ENCODE assay signal across 7 cellular contexts in the genomic region with DNA sequence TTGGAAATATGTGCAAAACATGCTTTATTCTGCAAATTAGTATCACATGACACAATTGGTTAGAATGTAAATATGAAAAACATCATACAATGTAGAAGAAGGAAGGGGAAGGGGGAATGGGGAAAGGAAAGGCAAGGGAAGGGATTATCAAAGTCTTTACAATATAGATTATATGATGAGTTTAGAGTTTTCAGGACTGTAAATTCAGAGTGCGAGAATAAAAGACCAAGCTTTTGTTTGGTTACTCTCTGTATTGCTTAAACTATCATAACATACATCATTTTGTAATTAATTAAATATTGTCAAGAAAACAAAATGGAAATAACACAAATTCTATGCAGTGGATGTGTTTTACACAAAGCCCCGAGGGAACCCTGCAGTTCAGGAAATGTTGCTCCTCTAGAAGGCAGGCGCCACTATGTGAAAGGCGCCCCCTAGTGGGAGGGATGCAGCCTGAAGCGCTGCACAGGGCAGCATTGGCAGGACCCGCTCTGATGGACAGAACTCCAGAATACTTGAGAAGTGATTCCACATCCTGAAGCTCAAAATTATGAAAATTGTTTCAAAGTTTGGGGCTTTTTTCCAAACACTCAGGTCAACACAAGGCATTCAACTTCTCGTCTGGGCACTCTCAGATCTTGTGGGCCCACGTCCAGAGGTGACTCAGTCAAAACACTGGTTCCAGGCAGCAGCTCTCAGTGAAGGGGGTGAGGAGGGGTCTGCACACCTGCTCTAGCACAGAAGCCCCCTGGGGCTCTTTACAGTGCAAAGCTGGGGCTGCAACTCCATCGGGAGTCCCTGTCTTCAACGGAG. TPM values are rescaled to one million over a fixed set of nuclear protein-coding genes. Genes with fewer than 3 reads are reported as not detected.
A peak's percentile ranks its signal among the peaks of the same experiment; 100 is the strongest.
DNase-seq lines count a peak whose midpoint lies in the region; ATAC-seq, FAIRE-seq and TF ChIP-seq lines count a peak whose summit lies in the region.

No MANE protein-coding gene starts in this region.

- H3K9me3 Mint-ChIP-seq in activated B cell treated with CpG ODN at 0.5 μM for 24 hours: no peaks in the 10 kb centered on the region

- intact Hi-C loops in activated B cell treated with CpG ODN at 0.5 μM for 24 hours (cut with micrococcal nuclease): loop anchor here (1.0 to 5.0 kb wide), 5 partner anchors 133 to 510 kb away; no protein-coding TSS in a partner anchor

- no peak overlapping the region for H3K4me3 Mint-ChIP-seq in activated B cell treated with CpG ODN at 0.5 μM for 24 hours

- POLR2A ChIA-PET in activated B cell treated with CpG ODN at 0.5 μM for 24 hours (lab: Charles Lee): interaction anchor here (0.9 kb wide), 1 partner anchor 12 kb away, joined by 3 read pairs; no protein-coding TSS in a partner anchor

- no peak overlapping the region for H3K27ac Mint-ChIP-seq in activated B cell treated with CpG ODN at 0.5 μM for 24 hours

- no peaks in the 10 kb centered on the region for H3K36me3 Mint-ChIP-seq in activated B cell treated with CpG ODN at 0.5 μM for 24 hours (ENCODE audit: low read depth)

- ATAC-seq in activated B cell treated with CpG ODN at 0.5 μM for 24 hours (ENCODE audit: low read depth): peak; percentile 84

- FAIRE-seq in GM12891 (lab: Jason Lieb, UNC) (no peak), bronchial epithelial cell (lab: Jason Lieb, UNC) (no peak)

- no peaks in the 10 kb centered on the region for H3K36me3 ChIP-seq in bronchial epithelial cell (ENCODE audit: control insufficient read depth, insufficient read depth, low read length)

- TF ChIP-seq CTCF in HFF-Myc (IDR thresholded peaks at IDR 0.05; ENCODE audit: low read depth, low read length, missing control alignments) (peak; percentile 97), activated B cell treated with CpG ODN at 0.5 μM for 24 hours (IDR thresholded peaks at IDR 0.05) (peak; percentile 73), bronchial epithelial cell (IDR thresholded peaks at IDR 0.05; ENCODE audit: insufficient read depth, low read length, severe bottlenecking) (peak; percentile 89)

- no peak overlapping the region for H3K4me3 ChIP-seq in HFF-Myc (replicated peaks; ENCODE audit: low read depth, low read length)
- no peak overlapping the region for H3K4me3 ChIP-seq in bronchial epithelial cell (ENCODE audit: low read depth, low read length)

- H3K27me3 Mint-ChIP-seq in activated B cell treated with CpG ODN at 0.5 μM for 24 hours: no peaks in the 10 kb centered on the region

- CTCF ChIA-PET in activated B cell treated with CpG ODN at 0.5 μM for 24 hours (lab: Charles Lee): interaction anchor here (0.9 to 4.6 kb wide), 11 partner anchors 11 to 510 kb away, joined by 3 to 18 read pairs (median 4); no protein-coding TSS in a partner anchor

- TF ChIP-seq POLR2A in GM12891 (IDR thresholded peaks at IDR 0.05; ENCODE audit: low read depth, low read length): no peak

- H3K27me3 ChIP-seq in bronchial epithelial cell (ENCODE audit: control insufficient read depth, insufficient read depth, low read length): no peaks in the 10 kb centered on the region

- DNase-seq in GM12891 (ENCODE audit: insufficient read length, low spot score): peak; percentile 34
- peak; percentile 19 for DNase-seq in HFF-Myc (ENCODE audit: extremely low read depth, low read depth)
- peak; percentile 30 for DNase-seq in NCI-H1694 (lab: John Stamatoyannopoulos, UW)
- peak; percentile 59 for DNase-seq in activated B cell treated with CpG ODN at 0.5 μM for 24 hours
- peak; percentile 45 for DNase-seq in bronchial epithelial cell (ENCODE audit: low read depth)
- peak; percentile 12 for DNase-seq in kidney glomerular epithelial cell (lab: John Stamatoyannopoulos, UW)
- peak; percentile 79 to 80 for DNase-seq in stimulated activated CD4-positive, alpha-beta T cell treated with anti-CD3 and anti-CD28 coated beads, Interleukin-2, amount 100 ng/mL, for 24 hours

- H3K4me1 Mint-ChIP-seq in activated B cell treated with CpG ODN at 0.5 μM for 24 hours: peaks cover 10% of the 10 kb centered on the region

TF ChIP-seq in GM12891, 5 proteins besides CTCF, POLR2A, EP300 and RAD21:
- TF ChIP-seq TAF1 (IDR thresholded peaks at IDR 0.05; ENCODE audit: low read depth, low read length) (no peak), POLR2AphosphoS5 (IDR thresholded peaks at IDR 0.05; ENCODE audit: low read depth, low read length) (no peak), SPI1 (IDR thresholded peaks at IDR 0.05; ENCODE audit: low read depth, low read length) (no peak), POU2F2 (IDR thresholded peaks at IDR 0.05; ENCODE audit: low read depth, low read length) (no peak), PAX5 (IDR thresholded peaks at IDR 0.05; ENCODE audit: insufficient read depth, low read length, severe bottlenecking) (no peak)

RNA-seq across cellular contexts. Expression of a gene that starts 31.6 kb away (rescaled TPM):
- polyA plus RNA-seq in GM12891 (2012; ENCODE audit: low read depth, missing spikeins): 11.8 TPM
- total RNA-seq in activated B cell treated with CpG ODN at 0.5 μM for 24 hours: 14.7 and 16.2 TPM in 2 replicates
- 7.1 and 21.1 TPM in 2 replicates for total RNA-seq in bronchial epithelial cell

Comparison
In these comparisons a context has a peak if more than half of its experiments do, and no peak if none do; other contexts are left out.
1. DNase-seq: peak in every context shown above with its lines; median percentile 80 in stimulated activated CD4-positive, alpha-beta T cell treated with anti-CD3 and anti-CD28 coated beads, Interleukin-2, amount 100 ng/mL, for 24 hours; 59 in activated B cell treated with CpG ODN at 0.5 μM for 24 hours; 45 in bronchial epithelial cell; 34 in GM12891; 30 in NCI-H1694; 19 in HFF-Myc; 12 in kidney glomerular epithelial cell.